Comparison of ENCODE assay signal across 16 cellular contexts in the genomic region with DNA sequence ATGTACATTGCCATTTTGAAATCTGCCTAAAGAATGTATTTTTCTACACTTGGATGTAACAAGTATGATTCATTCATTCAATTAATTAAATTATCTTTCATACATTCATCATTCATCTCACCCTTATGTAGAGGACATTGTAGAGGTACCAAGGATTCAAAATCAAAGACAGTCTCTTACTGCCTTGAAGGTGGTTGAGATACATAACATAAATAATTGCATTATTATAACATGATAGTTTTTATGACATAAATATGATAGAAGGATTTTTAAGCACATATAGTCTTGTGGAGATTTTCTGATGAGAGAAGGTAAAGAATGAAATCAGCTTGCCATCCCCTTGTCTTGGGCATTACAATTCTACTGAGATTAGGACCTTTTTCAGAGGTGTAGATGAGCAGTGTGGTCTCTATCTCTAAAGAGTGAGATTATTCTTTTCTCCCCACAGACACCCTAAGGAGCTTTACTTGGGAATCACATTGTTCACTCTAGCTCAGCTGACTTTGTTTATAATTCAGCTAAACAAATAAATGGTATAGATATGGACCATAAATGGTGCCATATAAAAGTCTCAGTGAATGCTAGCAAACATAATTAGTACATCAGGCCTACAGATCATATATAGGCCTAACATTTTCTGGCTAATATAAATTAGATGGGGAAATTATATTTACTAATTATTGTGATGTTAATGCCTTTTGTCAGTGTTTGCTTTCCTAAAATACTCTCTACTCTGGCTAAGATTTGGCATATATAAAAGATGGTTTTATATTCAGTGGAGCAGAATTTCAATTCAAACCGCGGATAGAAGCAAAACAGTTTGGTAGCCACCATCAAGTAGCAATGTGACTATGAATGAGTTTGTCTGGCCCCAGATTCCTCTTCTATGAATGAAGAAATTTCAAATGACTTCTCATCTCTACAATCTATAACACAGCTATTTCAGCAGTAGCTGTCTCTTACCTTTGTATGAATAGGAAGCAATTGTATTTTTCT. TPM values are rescaled to one million over a fixed set of nuclear protein-coding genes. Genes with fewer than 3 reads are reported as not detected.
DNase-seq lines count a peak whose midpoint lies in the region; ATAC-seq and TF ChIP-seq lines count a peak whose summit lies in the region.
"Had no signal": no experiment of that assay in that cellular context is flagged by ENCODE, and none has a peak within 500 bp of the region (broad histone marks: within the 10 kb centered on the region; RNA-seq: fewer than 3 reads in every experiment).

No MANE protein-coding gene starts in this region.

- intact Hi-C loops in lower lobe of right lung (cut with DNase I), result no loop called here
- intact Hi-C loops in tibial artery (cut with DNase I; ENCODE audit: low total_unique reads), result no loop called here

- DNase-seq in activated T-cell treated with anti-CD3 and anti-CD28 coated beads, Interleukin-2, amount 50 U/mL, for 24 hours, result no peak
- no peak for DNase-seq in activated T-cell treated with anti-CD3 and anti-CD28 coated beads, Interleukin-2, amount 50 U/mL, for 1 hour
- DNase-seq in T-helper 17 cell, result no peak
- DNase-seq in lower lobe of right lung, result no peak
- no peak for DNase-seq in tibial artery
- no peak for DNase-seq in NCI-H2227 (lab: John Stamatoyannopoulos, UW; ENCODE audit: unreplicated experiment)
- DNase-seq: DMS79, hippocampal formation, KBM-7, NCI-H2081 had no signal

- no peak for ATAC-seq in T-helper 17 cell
- ATAC-seq in lower lobe of right lung, result no peak
- no peak for ATAC-seq in HG02623 (IDR thresholded peaks at IDR 0.05; ENCODE audit: unreplicated experiment)
- ATAC-seq in GM18519 (IDR thresholded peaks at IDR 0.05; ENCODE audit: low FRiP score, unreplicated experiment), result no peak

- peaks cover 28% of the 10 kb centered on the region for H3K36me3 Mint-ChIP-seq in activated T-cell treated with anti-CD3 and anti-CD28 coated beads, Interleukin-2, amount 50 U/mL, for 24 hours (ENCODE audit: low read depth)
- H3K36me3 Mint-ChIP-seq in T-helper 17 cell (ENCODE audit: low read depth), result no peaks in the 10 kb centered on the region
- H3K36me3 Mint-ChIP-seq: type B pancreatic cell had no signal

- H3K27me3 Mint-ChIP-seq in activated T-cell treated with anti-CD3 and anti-CD28 coated beads, Interleukin-2, amount 50 U/mL, for 24 hours, result no peaks in the 10 kb centered on the region
- no peaks in the 10 kb centered on the region for H3K27me3 Mint-ChIP-seq in T-helper 17 cell
- H3K27me3 Mint-ChIP-seq: type B pancreatic cell had no signal

- H3K9me3 Mint-ChIP-seq in activated T-cell treated with anti-CD3 and anti-CD28 coated beads, Interleukin-2, amount 50 U/mL, for 24 hours, result no peaks in the 10 kb centered on the region
- H3K9me3 Mint-ChIP-seq: type B pancreatic cell had no signal

- H3K36me3 ChIP-seq in lower lobe of right lung (no peaks in the 10 kb centered on the region), tibial artery (no peaks in the 10 kb centered on the region)

- H3K4me1 Mint-ChIP-seq in activated T-cell treated with anti-CD3 and anti-CD28 coated beads, Interleukin-2, amount 50 U/mL, for 24 hours (ENCODE audit: low read depth), result peaks cover 75% of the 10 kb centered on the region
- H3K4me1 Mint-ChIP-seq in T-helper 17 cell, result peaks cover 37% of the 10 kb centered on the region

- TF ChIP-seq CTCF in lower lobe of right lung (IDR thresholded peaks at IDR 0.05) (no peak), tibial artery (IDR thresholded peaks at IDR 0.05) (no peak)

- peak overlapping the region; percentile 73 for H3K4me3 Mint-ChIP-seq in activated T-cell treated with anti-CD3 and anti-CD28 coated beads, Interleukin-2, amount 50 U/mL, for 24 hours
- peak overlapping the region; percentile 79 for H3K4me3 Mint-ChIP-seq in T-helper 17 cell
- H3K4me3 Mint-ChIP-seq: type B pancreatic cell had no signal

- H3K4me3 ChIP-seq in lower lobe of right lung, result peak overlapping the region; percentile 28
- H3K4me3 ChIP-seq in tibial artery, result peak overlapping the region; percentile 5 to 6

- peak overlapping the region; percentile 23 for H3K27ac Mint-ChIP-seq in activated T-cell treated with anti-CD3 and anti-CD28 coated beads, Interleukin-2, amount 50 U/mL, for 24 hours
- peak overlapping the region; percentile 98 for H3K27ac Mint-ChIP-seq in T-helper 17 cell
- H3K27ac Mint-ChIP-seq: type B pancreatic cell had no signal

- H3K9me3 ChIP-seq in T-helper 17 cell (ENCODE audit: control insufficient read depth, low read length, poor library complexity, severe bottlenecking) (no peaks in the 10 kb centered on the region), lower lobe of right lung (no peaks in the 10 kb centered on the region), tibial artery (no peaks in the 10 kb centered on the region)

- H3K27me3 ChIP-seq in lower lobe of right lung (ENCODE audit: low read depth) (no peaks in the 10 kb centered on the region), tibial artery (no peaks in the 10 kb centered on the region)

- H3K4me1 ChIP-seq in lower lobe of right lung (peaks cover 11% of the 10 kb centered on the region), tibial artery (peaks cover 0 to 8% (median 0%) of the 10 kb centered on the region in 4 donors)

- peak overlapping the region; percentile 5 for H3K27ac ChIP-seq in lower lobe of right lung
- H3K27ac ChIP-seq in tibial artery, result no peak overlapping the region

RNA-seq across cellular contexts. Expression of gene RGS1, which starts 1.9 kb away (rescaled TPM):
- total RNA-seq in T-helper 17 cell (100 to 1,000 TPM; 387 to 736 TPM), lower lobe of right lung (16.3 TPM)
- total RNA-seq: epithelial cell of proximal tubule, renal cortical epithelial cell had no signal

RNA-seq across cellular contexts. Expression of gene RGS13, which starts 58.5 kb away (rescaled TPM):
- total RNA-seq in T-helper 17 cell, result under 1 TPM; 0.05 to 0.26 TPM
- 5.0 TPM for total RNA-seq in lower lobe of right lung
- total RNA-seq: epithelial cell of proximal tubule; renal cortical epithelial cell; T-helper 1 cell treated with Interleukin-12 subunit alpha and Interleukin-12 subunit beta and Interleukin-4 antibody, amounts not matched to agents 30 ng/mL and 1 ng/mL, for 36 hours had no signal

Comparison
In these comparisons a context has a peak if more than half of its experiments do, and no peak if none do; other contexts are left out.
1. RNA of gene RGS1, which starts 1.9 kb away (total RNA-seq): 387 to 736 TPM in T-helper 17 cell; 16.3 TPM in lower lobe of right lung (single experiment); every median in the first group is over 10 times any median in the second.